In genomic region chr4:57081651-57082349, GRCh38 we compare ENCODE assay signal across 10 cellular contexts. TPM values are rescaled to one million over a fixed set of nuclear protein-coding genes. Genes with fewer than 3 reads are reported as not detected.
A peak's percentile ranks its signal among the peaks of the same experiment; 100 is the strongest.
DNase-seq lines count a peak whose midpoint lies in the region; ATAC-seq and TF ChIP-seq lines count a peak whose summit lies in the region.
"Had no signal": no experiment of that assay in that cellular context is flagged by ENCODE, and none has a peak within 500 bp of the region (broad histone marks: within the 10 kb centered on the region; RNA-seq: fewer than 3 reads in every experiment).

No MANE protein-coding gene starts in this region.

- no peak for DNase-seq in IMR-90
- peak; percentile 37 for DNase-seq in midbrain (lab: John Stamatoyannopoulos, UW)
- no peak for DNase-seq in suprapubic skin (ENCODE audit: low spot score in 2 of 2)
- DNase-seq in NCI-H446 treated with DMSO at 0.1 percent for 48 hours (lab: John Stamatoyannopoulos, UW) = no peak
- no peak for DNase-seq in HUDEP-2 (lab: John Stamatoyannopoulos, UW; ENCODE audit: unreplicated experiment in 76 of 76)

- peak overlapping the region; percentile 91 for H3K23ac ChIP-seq in IMR-90 (ENCODE audit: low read depth, low read length)

- TF ChIP-seq RAD21 in IMR-90 (IDR thresholded peaks at IDR 0.05; ENCODE audit: low read length) = no peak; the same call in 1 of the 2 replicates

- H4K8ac ChIP-seq in IMR-90 (ENCODE audit: low read depth in 2 of 2, low read length in 2 of 2) = peak overlapping the region; percentile 79 to 87

- H2BK120ac ChIP-seq in IMR-90 (ENCODE audit: low read depth, low read length) = peak overlapping the region; percentile 89

- H3K27ac ChIP-seq in IMR-90 (ENCODE audit: insufficient read depth, low read length) (peak overlapping the region; percentile 91), duodenal mucosa (ENCODE audit: low read depth, low read length) (peak overlapping the region; percentile 75), suprapubic skin (peak overlapping the region; percentile 58)
- H3K27ac ChIP-seq: neutrophil had no signal

- TF ChIP-seq POLR2A in IMR-90 (IDR thresholded peaks at IDR 0.05; ENCODE audit: low read depth, low read length) (no peak; the same call in 1 of the 2 replicates), suprapubic skin (IDR thresholded peaks at IDR 0.05) (no peak)

- peak overlapping the region; percentile 60 for H3K14ac ChIP-seq in IMR-90 (replicated peaks; ENCODE audit: low read depth, low read length)

- H2BK15ac ChIP-seq in IMR-90 (ENCODE audit: low read depth, low read length) = peak overlapping the region; percentile 77

- peak overlapping the region; percentile 93 for H3K4ac ChIP-seq in IMR-90 (ENCODE audit: low read depth, low read length)

- H4K91ac ChIP-seq in IMR-90 (ENCODE audit: insufficient read depth, low read depth, low read length) = peak overlapping the region; percentile 96

- H2AK5ac ChIP-seq in IMR-90 (ENCODE audit: low read depth, low read length) = peak overlapping the region; percentile 86

- H3K9me1 ChIP-seq in IMR-90 (ENCODE audit: insufficient read depth, low read length) = peaks cover 15% of the 10 kb centered on the region

- H3K4me3 ChIP-seq in IMR-90 (ENCODE audit: insufficient read depth, low read depth, low read length) (no peak overlapping the region), duodenal mucosa (ENCODE audit: low read depth in 1 of 2, low read length in 2 of 2) (no peak overlapping the region), suprapubic skin (no peak overlapping the region)

- POLR2A ChIA-PET in IMR-90 (lab: Charles Lee; ENCODE audit: unreplicated experiment) = interaction anchor here (0.7 to 1.6 kb wide), 4 partner anchors 16 to 38 kb away, joined by 3 to 5 read pairs (median 4); no protein-coding TSS in a partner anchor

- in situ Hi-C loops in IMR-90 (cut with MboI; ENCODE audit: low sequenced_read_pairs) = no loop called here

- H3K9ac ChIP-seq in IMR-90 (ENCODE audit: low read depth, low read length) (peak overlapping the region; percentile 72), duodenal mucosa (ENCODE audit: low read depth in 1 of 2, low read length in 2 of 2) (no peak overlapping the region)

- peaks cover 20% of the 10 kb centered on the region for H3K4me1 ChIP-seq in IMR-90 (ENCODE audit: control insufficient read depth, insufficient read depth, low read length)
- H3K4me1 ChIP-seq in duodenal mucosa (ENCODE audit: control insufficient read depth in 1 of 2, insufficient read depth in 2 of 2, low read length in 2 of 2) = peaks cover 0 to 10% of the 10 kb centered on the region in 2 donors
- H3K4me1 ChIP-seq in suprapubic skin = peaks cover 48% of the 10 kb centered on the region

- 0 out of 2 replicates have a peak, but pooled peaks have one; percentile 2 for TF ChIP-seq CTCF in IMR-90 (conservative IDR thresholded peaks at IDR 0.05; ENCODE audit: low read depth, low read length)
- TF ChIP-seq CTCF in suprapubic skin (IDR thresholded peaks at IDR 0.05) = no peak

- dilution Hi-C loops in IMR-90 (cut with HindIII; ENCODE audit: low sequenced_read_pairs, unreplicated experiment) = no loop called here

- CTCF ChIA-PET in IMR-90 (lab: Yijun Ruan, JAX) = interaction anchor here (0.8 to 1.2 kb wide), 3 partner anchors 26 to 122 kb away, joined by 3 to 5 read pairs (median 3); no protein-coding TSS in a partner anchor

- peaks cover 27 to 59% of the 10 kb centered on the region in 2 experiments for H3K79me1 ChIP-seq in IMR-90 (ENCODE audit: low read depth in 1 of 2, low read length in 2 of 2)

- H3K27me3 ChIP-seq in IMR-90 (ENCODE audit: control insufficient read depth, insufficient read depth, low read length) (no peaks in the 10 kb centered on the region), duodenal mucosa (ENCODE audit: control insufficient read depth in 1 of 2, insufficient read depth in 2 of 2, low read length in 2 of 2) (peaks cover 0 to 3% of the 10 kb centered on the region in 2 donors), suprapubic skin (no peaks in the 10 kb centered on the region)
- H3K27me3 ChIP-seq: neutrophil had no signal

- H3K18ac ChIP-seq in IMR-90 (ENCODE audit: low read depth, low read length) = peak overlapping the region; percentile 53

- peak overlapping the region; percentile 39 for H2AFZ ChIP-seq in IMR-90 (replicated peaks; ENCODE audit: low read length, poor library complexity)

- peak overlapping the region; percentile 92 for H3K56ac ChIP-seq in IMR-90 (ENCODE audit: extremely low read depth, insufficient read depth, low read length)

- H4K5ac ChIP-seq in IMR-90 (ENCODE audit: low read depth, low read length) = peak overlapping the region; percentile 65

- peak overlapping the region; percentile 94 for H2BK5ac ChIP-seq in IMR-90 (ENCODE audit: low read depth, low read length, poor library complexity, severe bottlenecking)

- peak overlapping the region; percentile 95 for H2BK20ac ChIP-seq in IMR-90 (ENCODE audit: low read depth, low read length)

- ATAC-seq in IMR-90 (ENCODE audit: low read depth) = no peak
- no peak for ATAC-seq in HG03097 (IDR thresholded peaks at IDR 0.05; ENCODE audit: low FRiP score, unreplicated experiment)
- no peak for ATAC-seq in activated CD4-positive, CD25-positive, alpha-beta regulatory T cell treated with anti-CD3 and anti-CD28 coated beads, Interleukin-2, amount 50 U/mL, for 24 hours

- H3K9me3 ChIP-seq in IMR-90 (ENCODE audit: control insufficient read depth, insufficient read depth, low read length) (no peaks in the 10 kb centered on the region), duodenal mucosa (ENCODE audit: control insufficient read depth in 1 of 2, low read length in 2 of 2) (no peaks in the 10 kb centered on the region), suprapubic skin (no peaks in the 10 kb centered on the region)
- H3K9me3 ChIP-seq: neutrophil had no signal

- intact Hi-C loops in IMR-90 (cut with micrococcal nuclease) = loop anchor here (1.0 to 2.0 kb wide), 3 partner anchors 16 to 29 kb away; partner anchors contain the start of gene IGFBP7

- no peak for TF ChIP-seq EP300 in suprapubic skin (IDR thresholded peaks at IDR 0.05)

- no peaks in the 10 kb centered on the region; the same call in 1 of the 2 replicates for H3K36me3 ChIP-seq in IMR-90 (ENCODE audit: control insufficient read depth, insufficient read depth, low read length)
- no peaks in the 10 kb centered on the region for H3K36me3 ChIP-seq in duodenal mucosa (ENCODE audit: control insufficient read depth in 1 of 2, insufficient read depth in 2 of 2, low read length in 2 of 2)
- H3K36me3 ChIP-seq in suprapubic skin = no peaks in the 10 kb centered on the region
- H3K36me3 ChIP-seq: neutrophil had no signal

- H2AK9ac ChIP-seq in IMR-90 (replicated peaks; ENCODE audit: low read depth, low read length, poor library complexity) = peak overlapping the region; percentile 8

- peak overlapping the region; percentile 65 for H3K4me2 ChIP-seq in IMR-90 (ENCODE audit: low read depth, low read length)

- BruUV-seq in IMR-90 (replicated peaks; lab: Mats Ljungman, UMichigan) = no TSS peak

- WGBS in IMR-90 (ENCODE audit: extremely low coverage in 2 of 2, insufficient read length in 1 of 2), 2 experiments = 6% methylated on average over 3 of the region's 7 CpGs; no CpG with 5 or more reads in 1 of the 2 experiments
- WGBS in suprapubic skin = 75% methylated on average over 7 of the region's 7 CpGs

- H4K20me1 ChIP-seq in IMR-90 (ENCODE audit: insufficient read depth, low read length) = no peaks in the 10 kb centered on the region

TF ChIP-seq in IMR-90, 13 proteins besides CTCF, POLR2A, EP300 and RAD21:
- TF ChIP-seq SMC3 (IDR thresholded peaks at IDR 0.05; ENCODE audit: low read depth, low read length) (0 out of 2 replicates have a peak, but pooled peaks have one; percentile 7), RCOR1 (IDR thresholded peaks at IDR 0.05; ENCODE audit: insufficient replicate concordance, low read length) (no peak)

RNA-seq across cellular contexts. Expression of gene IGFBP7, which starts 28.4 kb away (rescaled TPM):
- 33.2 and 34.2 TPM in 2 replicates for total RNA-seq in IMR-90 (2012; rRNA removed)
- polyA plus RNA-seq in IMR-90 (2012; rRNA removed) = 267 and 338 TPM in 2 replicates
- polyA plus RNA-seq in IMR-90 (2012; cell fraction: cytosol; rRNA removed) = 354 and 595 TPM in 2 replicates
- 197 and 320 TPM in 2 replicates for polyA plus RNA-seq in IMR-90 (2012; cell fraction: nucleus; rRNA removed; ENCODE audit: low replicate concordance)
- total RNA-seq in suprapubic skin = 100 to 1,000 TPM in 3 of 4 donors, 10 to 100 TPM in 1; 85.3 to 152 (median 125) TPM
- total RNA-seq: activated CD8-positive, alpha-beta memory T cell treated with anti-CD3 and anti-CD28 coated beads for 36 hours had no signal
